Comparison of ENCODE assay signal across 22 cellular contexts in the genomic region with DNA sequence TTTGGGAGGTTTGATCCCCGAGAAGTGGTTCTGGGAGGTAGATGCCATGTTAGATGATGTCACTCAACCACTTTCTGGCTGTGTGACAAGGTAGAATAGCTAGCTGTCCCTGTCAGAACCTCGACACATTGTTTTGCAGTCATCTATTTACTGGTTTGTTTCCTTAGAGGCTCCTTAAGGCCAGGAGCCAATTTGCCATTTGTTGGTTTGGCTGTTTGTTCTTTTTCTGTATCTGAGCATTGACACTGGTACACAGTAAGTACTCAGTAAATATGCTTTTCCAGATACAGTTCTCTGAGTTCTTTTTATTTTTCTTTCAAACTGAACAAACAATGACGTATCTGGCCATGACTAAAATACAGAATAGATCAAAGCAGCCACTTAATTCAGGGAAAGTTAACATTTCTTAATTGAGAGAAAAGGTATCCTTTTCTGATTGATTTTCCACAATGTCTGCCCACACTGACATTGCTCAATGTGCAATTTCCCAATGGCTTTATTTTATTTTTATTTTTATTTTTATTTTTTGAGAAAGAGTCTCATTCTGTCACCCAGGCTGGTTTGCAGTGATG.
DNase-seq lines count a peak whose midpoint lies in the region; ATAC-seq and TF ChIP-seq lines count a peak whose summit lies in the region.
"Had no signal": no experiment of that assay in that cellular context is flagged by ENCODE, and none has a peak within 500 bp of the region (broad histone marks: within the 10 kb centered on the region; RNA-seq: fewer than 3 reads in every experiment).

No MANE protein-coding gene starts in this region.

- peak; percentile 99 for DNase-seq in LNCaP clone FGC (ENCODE audit: low read depth)
- DNase-seq in astrocyte of the hippocampus (ENCODE audit: low read depth, low spot score), result peak; percentile 28
- no peak for DNase-seq in medulla oblongata (ENCODE audit: extremely low spot score)
- DNase-seq in nephron progenitor cell, result no peak
- DNase-seq: CD4-positive, alpha-beta T cell; COR-L47; DMS 273 treated with DMSO at 0.1 percent for 48 hours; GDM1; H7; HFFc6; MV-4-11; NCI-H1694; NCI-H2107; NCI-H2227 treated with DMSO at 0.1 percent for 48 hours; NCI-H510A; SJCRH30; T-cell had no signal

- H3K27ac ChIP-seq in C4-2B (peak overlapping the region; percentile 68), neural cell (ENCODE audit: low read length) (peak overlapping the region; percentile 90)
- H3K27ac ChIP-seq: HL-60, KMS-11, SJCRH30 had no signal

- TF ChIP-seq RAD21 in neural cell (conservative IDR thresholded peaks at IDR 0.05), result no peak

- H3K36me3 ChIP-seq in neural cell (ENCODE audit: insufficient read depth, low read length), result no peaks in the 10 kb centered on the region
- H3K36me3 ChIP-seq: SJCRH30 had no signal

- peaks cover 4% of the 10 kb centered on the region for H3F3A ChIP-seq in neural cell (ENCODE audit: insufficient read depth, low read length, poor library complexity, severe bottlenecking)

- H3K4me1 Mint-ChIP-seq in nephron progenitor cell, result peaks cover 41% of the 10 kb centered on the region
- H3K4me1 Mint-ChIP-seq: T-cell had no signal

- H3K27me3 ChIP-seq in neural cell (ENCODE audit: insufficient read depth, low read depth, low read length), result no peaks in the 10 kb centered on the region
- H3K27me3 ChIP-seq: SJCRH30 had no signal

- H3K9me2 ChIP-seq in neural cell (ENCODE audit: insufficient read depth, low read length), result no peaks in the 10 kb centered on the region

- H3K36me3 Mint-ChIP-seq in nephron progenitor cell (ENCODE audit: low read depth), result no peaks in the 10 kb centered on the region
- H3K36me3 Mint-ChIP-seq: T-cell had no signal

- peaks cover 2% of the 10 kb centered on the region for H3K27me3 Mint-ChIP-seq in nephron progenitor cell (ENCODE audit: low read depth, poor library complexity)

- TF ChIP-seq EP300 in neural cell (conservative IDR thresholded peaks at IDR 0.05; ENCODE audit: poor library complexity, severe bottlenecking), result no peak

- no peak overlapping the region for H3K4me2 ChIP-seq in neural cell (ENCODE audit: low read length)
- H3K4me2 ChIP-seq: KMS-11 had no signal

- TF ChIP-seq CTCF in C4-2B (conservative IDR thresholded peaks at IDR 0.05) (no peak), LNCaP clone FGC (IDR thresholded peaks at IDR 0.05; ENCODE audit: control insufficient read depth, extremely low read depth, insufficient read depth) (no peak), neural cell (IDR thresholded peaks at IDR 0.05; ENCODE audit: poor library complexity, severe bottlenecking) (no peak), nephron progenitor cell (IDR thresholded peaks at IDR 0.05) (no peak)

- no peak overlapping the region for H2AFZ ChIP-seq in neural cell (ENCODE audit: low read depth, low read length)

- ATAC-seq in HG03521 (IDR thresholded peaks at IDR 0.05; ENCODE audit: unreplicated experiment), result no peak
- ATAC-seq: T-cell had no signal

- H3K9me3 ChIP-seq in neural cell (ENCODE audit: low read length), result no peaks in the 10 kb centered on the region
- H3K9me3 ChIP-seq: SJCRH30 had no signal

- H3K9ac ChIP-seq in neural cell (ENCODE audit: low read length), result no peak overlapping the region
- H3K9ac ChIP-seq: KMS-11 had no signal

- no peaks in the 10 kb centered on the region for H4K20me1 ChIP-seq in neural cell (ENCODE audit: insufficient read depth)

- no peak overlapping the region for H3K4me3 Mint-ChIP-seq in nephron progenitor cell
- H3K4me3 Mint-ChIP-seq: CD4-positive, alpha-beta T cell; HFFc6; T-cell had no signal

- H3K4me3 ChIP-seq in LNCaP clone FGC (ENCODE audit: low read depth, low read length), result no peak overlapping the region
- H3K4me3 ChIP-seq in neural cell (ENCODE audit: low read length), result no peak overlapping the region
- H3K4me3 ChIP-seq: SJCRH30 had no signal

- no peaks in the 10 kb centered on the region for H3K79me2 ChIP-seq in neural cell (replicated peaks; ENCODE audit: insufficient read depth, low read length)

- H3K9me3 Mint-ChIP-seq in nephron progenitor cell, result no peaks in the 10 kb centered on the region
- H3K9me3 Mint-ChIP-seq: CD4-positive, alpha-beta T cell; HFFc6; T-cell had no signal

- H3K27ac Mint-ChIP-seq in nephron progenitor cell, result no peak overlapping the region
- H3K27ac Mint-ChIP-seq: CD4-positive, alpha-beta T cell; HFFc6; T-cell had no signal

TF ChIP-seq in neural cell, 6 proteins besides CTCF, POLR2A, EP300 and RAD21:
- TF ChIP-seq TAF1 (IDR thresholded peaks at IDR 0.05; ENCODE audit: low read depth) (no peak), POLR2AphosphoS5 (IDR thresholded peaks at IDR 0.05) (no peak), SMC3 (conservative IDR thresholded peaks at IDR 0.05; ENCODE audit: poor library complexity) (no peak), EZH2 (IDR thresholded peaks at IDR 0.05; ENCODE audit: borderline replicate concordance, insufficient read depth, low read length, poor library complexity, severe bottlenecking) (no peak), MXI1 (conservative IDR thresholded peaks at IDR 0.05; ENCODE audit: poor library complexity, severe bottlenecking) (no peak)
- TF ChIP-seq, protein P1, sequence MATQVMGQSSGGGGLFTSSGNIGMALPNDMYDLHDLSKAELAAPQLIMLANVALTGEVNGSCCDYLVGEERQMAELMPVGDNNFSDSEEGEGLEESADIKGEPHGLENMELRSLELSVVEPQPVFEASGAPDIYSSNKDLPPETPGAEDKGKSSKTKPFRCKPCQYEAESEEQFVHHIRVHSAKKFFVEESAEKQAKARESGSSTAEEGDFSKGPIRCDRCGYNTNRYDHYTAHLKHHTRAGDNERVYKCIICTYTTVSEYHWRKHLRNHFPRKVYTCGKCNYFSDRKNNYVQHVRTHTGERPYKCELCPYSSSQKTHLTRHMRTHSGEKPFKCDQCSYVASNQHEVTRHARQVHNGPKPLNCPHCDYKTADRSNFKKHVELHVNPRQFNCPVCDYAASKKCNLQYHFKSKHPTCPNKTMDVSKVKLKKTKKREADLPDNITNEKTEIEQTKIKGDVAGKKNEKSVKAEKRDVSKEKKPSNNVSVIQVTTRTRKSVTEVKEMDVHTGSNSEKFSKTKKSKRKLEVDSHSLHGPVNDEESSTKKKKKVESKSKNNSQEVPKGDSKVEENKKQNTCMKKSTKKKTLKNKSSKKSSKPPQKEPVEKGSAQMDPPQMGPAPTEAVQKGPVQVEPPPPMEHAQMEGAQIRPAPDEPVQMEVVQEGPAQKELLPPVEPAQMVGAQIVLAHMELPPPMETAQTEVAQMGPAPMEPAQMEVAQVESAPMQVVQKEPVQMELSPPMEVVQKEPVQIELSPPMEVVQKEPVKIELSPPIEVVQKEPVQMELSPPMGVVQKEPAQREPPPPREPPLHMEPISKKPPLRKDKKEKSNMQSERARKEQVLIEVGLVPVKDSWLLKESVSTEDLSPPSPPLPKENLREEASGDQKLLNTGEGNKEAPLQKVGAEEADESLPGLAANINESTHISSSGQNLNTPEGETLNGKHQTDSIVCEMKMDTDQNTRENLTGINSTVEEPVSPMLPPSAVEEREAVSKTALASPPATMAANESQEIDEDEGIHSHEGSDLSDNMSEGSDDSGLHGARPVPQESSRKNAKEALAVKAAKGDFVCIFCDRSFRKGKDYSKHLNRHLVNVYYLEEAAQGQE (IDR thresholded peaks at IDR 0.05; ENCODE audit: borderline replicate concordance), result no peak
TF ChIP-seq in neural cell: peak in this region for 0.

Comparison
In these comparisons a context has a peak if more than half of its experiments do, and no peak if none do; other contexts are left out.
1. DNase-seq: peak in LNCaP clone FGC (single experiment) and astrocyte of the hippocampus (single experiment); none in medulla oblongata (single experiment) and nephron progenitor cell (single experiment).